In genomic region chr14:56216631-56217379, GRCh38 we compare ENCODE assay signal across 9 cellular contexts.
DNase-seq lines count a peak whose midpoint lies in the region; ATAC-seq and TF ChIP-seq lines count a peak whose summit lies in the region.
"Had no signal": no experiment of that assay in that cellular context is flagged by ENCODE, and none has a peak within 500 bp of the region (broad histone marks: within the 10 kb centered on the region; RNA-seq: fewer than 3 reads in every experiment).

No MANE protein-coding gene starts in this region.

- H2BK120ac ChIP-seq in trophoblast cell (ENCODE audit: insufficient read depth, low read length, poor library complexity), result no peak overlapping the region

- no peak overlapping the region for H2BK5ac ChIP-seq in trophoblast cell (ENCODE audit: low read depth, low read length, poor library complexity)

- no peak for TF ChIP-seq POLR2A in suprapubic skin (IDR thresholded peaks at IDR 0.05)

- TF ChIP-seq EP300 in suprapubic skin (IDR thresholded peaks at IDR 0.05), result no peak

- H3K23ac ChIP-seq in trophoblast cell (ENCODE audit: low read length), result no peak overlapping the region

- H3K4me2 ChIP-seq in trophoblast cell (ENCODE audit: low read length), result no peak overlapping the region

- H3K4me1 ChIP-seq in HEK293 (ENCODE audit: control insufficient read depth, insufficient read depth, low read length) (peaks cover 11% of the 10 kb centered on the region), trophoblast cell (ENCODE audit: control insufficient read depth in 1 of 2, insufficient read depth in 2 of 2, low read length in 2 of 2) (no peaks in the 10 kb centered on the region), suprapubic skin (peaks cover 47% of the 10 kb centered on the region)

- H3K4ac ChIP-seq in trophoblast cell (ENCODE audit: low read depth, low read length), result no peak overlapping the region

- POLR2A ChIA-PET in HEK293 (lab: Yijun Ruan, JAX), result no interaction called here

- H3K27me3 ChIP-seq in trophoblast cell (ENCODE audit: insufficient read depth, low read length) (no peaks in the 10 kb centered on the region), suprapubic skin (no peaks in the 10 kb centered on the region)

- H3K9ac ChIP-seq in trophoblast cell (ENCODE audit: low read length), result no peak overlapping the region

- ATAC-seq in GM18861 (IDR thresholded peaks at IDR 0.05; ENCODE audit: unreplicated experiment), result no peak

- TF ChIP-seq CTCF in HEK293 (tag by site-specific recombination; IDR thresholded peaks at IDR 0.05), result no peak
- no peak for TF ChIP-seq CTCF in suprapubic skin (IDR thresholded peaks at IDR 0.05)

- no peak overlapping the region for H4K8ac ChIP-seq in trophoblast cell (ENCODE audit: low read depth, low read length)

- CTCF ChIA-PET in HEK293 (lab: Yijun Ruan, JAX), result interaction anchor here (0.6 kb wide), 1 partner anchor 42 kb away, joined by 3 read pairs; no protein-coding TSS in a partner anchor

- H4K91ac ChIP-seq in trophoblast cell (ENCODE audit: low read depth, low read length), result no peak overlapping the region

- H4K12ac ChIP-seq in trophoblast cell (ENCODE audit: low read depth, low read length), result no peak overlapping the region

- no CpG with 5 or more reads among the region's 5 CpGs for WGBS in trophoblast cell (ENCODE audit: extremely low coverage, insufficient coverage, insufficient read length)
- 38% methylated on average over 5 of the region's 5 CpGs for WGBS in suprapubic skin

- no peak overlapping the region for H3K4me3 ChIP-seq in HEK293 (ENCODE audit: low read depth, low read length)
- H3K4me3 ChIP-seq in trophoblast cell (ENCODE audit: low read depth, low read length), result no peak overlapping the region
- H3K4me3 ChIP-seq in suprapubic skin, result no peak overlapping the region

- no peaks in the 10 kb centered on the region for H3K36me3 ChIP-seq in HEK293 (ENCODE audit: control insufficient read depth in 2 of 2, insufficient read depth in 1 of 2, low read length in 2 of 2)
- H3K36me3 ChIP-seq in trophoblast cell (ENCODE audit: control insufficient read depth in 1 of 2, insufficient read depth in 2 of 2, low read length in 2 of 2), result no peaks in the 10 kb centered on the region
- H3K36me3 ChIP-seq in suprapubic skin, result no peaks in the 10 kb centered on the region

- peak; percentile 38 for DNase-seq in NCI-H2171 (lab: John Stamatoyannopoulos, UW)
- peak in 34 of 61 donors; percentile 6 to 70 (median 19) for DNase-seq in caudate nucleus (lab: John Stamatoyannopoulos, UW)
- DNase-seq in nucleus accumbens (lab: John Stamatoyannopoulos, UW), result peak in 34 of 56 donors; percentile 4 to 84 (median 34)
- no peak for DNase-seq in trophoblast cell
- DNase-seq in suprapubic skin (ENCODE audit: low spot score in 2 of 2), result no peak
- no peak for DNase-seq in iPS-NIHi7 (ENCODE audit: extremely low spot score)
- DNase-seq: stimulated activated CD4-positive, alpha-beta T cell treated with anti-CD3 and anti-CD28 coated beads, Interleukin-1b, Interleukin-23, amount 100 ng/mL, for 48 hours had no signal

- no peak overlapping the region for H3K14ac ChIP-seq in trophoblast cell (ENCODE audit: low read length)

- H3K9me3 ChIP-seq in HEK293 (ENCODE audit: control insufficient read depth, insufficient read depth, low read depth, low read length), result no peaks in the 10 kb centered on the region
- no peaks in the 10 kb centered on the region for H3K9me3 ChIP-seq in trophoblast cell (ENCODE audit: insufficient read depth, low read depth, low read length)
- no peaks in the 10 kb centered on the region for H3K9me3 ChIP-seq in suprapubic skin

- H3K27ac ChIP-seq in HEK293 (ENCODE audit: extremely low read depth, low read depth, low read length), result no peak overlapping the region
- H3K27ac ChIP-seq in caudate nucleus (ENCODE audit: low read depth, low read length), result peak overlapping the region; percentile 19
- no peak overlapping the region for H3K27ac ChIP-seq in trophoblast cell (ENCODE audit: low read depth, low read length)
- H3K27ac ChIP-seq in suprapubic skin, result no peak overlapping the region

- no peak overlapping the region for H2AFZ ChIP-seq in trophoblast cell (ENCODE audit: insufficient read depth, low read length, poor library complexity)

- H2BK12ac ChIP-seq in trophoblast cell (ENCODE audit: low read length), result no peak overlapping the region

- no peaks in the 10 kb centered on the region for H3K79me2 ChIP-seq in trophoblast cell (ENCODE audit: control insufficient read depth, insufficient read depth, low read length, poor library complexity)

- H2AK5ac ChIP-seq in trophoblast cell (ENCODE audit: low read length), result no peak overlapping the region

- no peak overlapping the region for H3K18ac ChIP-seq in trophoblast cell (ENCODE audit: low read length)

- H3K79me1 ChIP-seq in trophoblast cell (ENCODE audit: low read length), result no peaks in the 10 kb centered on the region

TF ChIP-seq in HEK293, 187 proteins besides CTCF, POLR2A, EP300 and RAD21:
- TF ChIP-seq ZNF830 (tag by site-specific recombination; IDR thresholded peaks at IDR 0.05; ENCODE audit: low read depth) (no peak), ZBTB17 (tag by site-specific recombination; IDR thresholded peaks at IDR 0.05) (peak; percentile 16; the same call in 1 of the 2 replicates), ZNF837 (tag by site-specific recombination; IDR thresholded peaks at IDR 0.05) (no peak), TRIM28 (IDR thresholded peaks at IDR 0.05; ENCODE audit: borderline replicate concordance, low read length) (peak; percentile 39; the same call in 1 of the 2 replicates), ZNF311 (tag by site-specific recombination; IDR thresholded peaks at IDR 0.05; ENCODE audit: borderline replicate concordance) (no peak), MEIS1 (CRISPR knock-in tag; IDR thresholded peaks at IDR 0.05; ENCODE audit: borderline replicate concordance) (no peak), RBAK (tag by site-specific recombination; IDR thresholded peaks at IDR 0.05) (no peak), ZNF544 (tag by site-specific recombination; IDR thresholded peaks at IDR 0.05) (no peak), ZNF843 (tag by site-specific recombination; IDR thresholded peaks at IDR 0.05) (no peak), ZNF146 (tag by site-specific recombination; IDR thresholded peaks at IDR 0.05) (no peak), MZF1 (tag by site-specific recombination; IDR thresholded peaks at IDR 0.05; ENCODE audit: borderline replicate concordance) (no peak), ZNF416 (tag by site-specific recombination; IDR thresholded peaks at IDR 0.05) (no peak), ZNF600 (tag by site-specific recombination; IDR thresholded peaks at IDR 0.05) (no peak), ZNF148 (tag by site-specific recombination; IDR thresholded peaks at IDR 0.05; ENCODE audit: borderline replicate concordance) (no peak), BCL11A (tag by site-specific recombination; IDR thresholded peaks at IDR 0.05; ENCODE audit: low read depth) (no peak), KLF1 (tag by site-specific recombination; IDR thresholded peaks at IDR 0.05) (no peak), ZNF114 (tag by site-specific recombination; IDR thresholded peaks at IDR 0.05) (no peak), ZNF660 (tag by site-specific recombination; IDR thresholded peaks at IDR 0.05) (no peak), ZNF341 (tag by site-specific recombination; IDR thresholded peaks at IDR 0.05; ENCODE audit: low read depth) (0 out of 2 replicates have a peak, but pooled peaks have one; percentile 12), GLI4 (tag by site-specific recombination; IDR thresholded peaks at IDR 0.05) (no peak), REPIN1 (tag by site-specific recombination; IDR thresholded peaks at IDR 0.05; ENCODE audit: low read depth) (no peak), ZIC2 (tag by site-specific recombination; IDR thresholded peaks at IDR 0.05) (no peak), GLIS1 (tag by site-specific recombination; IDR thresholded peaks at IDR 0.05) (peak; percentile 32), PBX3 (CRISPR knock-in tag; IDR thresholded peaks at IDR 0.05) (no peak), ZNF426 (tag by site-specific recombination; IDR thresholded peaks at IDR 0.05) (no peak), ZNF777 (tag by site-specific recombination; IDR thresholded peaks at IDR 0.05; ENCODE audit: borderline replicate concordance) (no peak), ZFP41 (tag by site-specific recombination; IDR thresholded peaks at IDR 0.05; ENCODE audit: borderline replicate concordance) (no peak), ZNF514 (tag by site-specific recombination; IDR thresholded peaks at IDR 0.05) (no peak)

Comparison
In these comparisons a context has a peak if more than half of its experiments do, and no peak if none do; other contexts are left out.
1. DNase-seq: peak in NCI-H2171 (single experiment), caudate nucleus (34 of 61) and nucleus accumbens (34 of 56); none in trophoblast cell (0 of 2), suprapubic skin (0 of 2) and iPS-NIHi7 (single experiment).